8 cellular contexts compared by ENCODE assay signal in the genomic region with DNA sequence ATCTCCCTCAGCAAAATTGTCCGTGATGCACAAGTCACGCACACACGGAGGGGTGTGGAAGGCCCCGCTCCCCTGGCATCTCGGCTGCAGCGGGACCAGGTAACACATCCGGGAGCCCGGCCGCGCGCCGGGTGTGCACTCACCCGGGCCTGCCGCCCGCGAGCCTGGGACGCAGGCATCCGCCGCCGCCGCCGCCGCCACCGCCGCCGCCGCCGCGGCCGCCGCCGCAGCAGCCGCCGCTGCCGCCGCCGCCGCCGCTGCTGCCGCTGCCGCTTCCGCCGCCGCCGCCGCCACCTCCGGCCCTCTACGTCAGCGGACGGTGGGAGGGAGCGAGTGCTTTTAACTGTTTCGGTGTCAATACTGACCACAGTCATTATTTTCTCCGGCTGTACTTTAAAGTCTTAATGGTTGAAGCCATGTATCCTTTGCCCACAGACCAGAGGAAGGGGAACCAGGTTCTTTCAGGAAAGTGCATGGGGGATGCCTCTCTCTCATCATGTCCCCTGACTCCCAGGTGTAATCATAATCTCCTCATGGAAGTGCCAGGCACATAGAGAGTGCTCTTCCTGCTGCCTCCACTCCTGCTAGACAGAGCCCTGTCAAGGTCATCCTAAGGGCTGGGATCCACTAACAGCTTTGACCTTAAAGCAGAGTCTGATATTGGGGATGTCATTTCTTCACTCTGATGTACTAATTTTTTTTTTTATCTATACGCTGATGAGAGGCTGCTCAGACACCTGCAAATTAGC. TPM values are rescaled to one million over a fixed set of nuclear protein-coding genes. Genes with fewer than 3 reads are reported as not detected.
A peak's percentile ranks its signal among the peaks of the same experiment; 100 is the strongest.
DNase-seq lines count a peak whose midpoint lies in the region; ATAC-seq, FAIRE-seq and TF ChIP-seq lines count a peak whose summit lies in the region.

No MANE protein-coding gene starts in this region.

- H3K79me2 ChIP-seq in K562 (ENCODE audit: control insufficient read depth, insufficient read depth, low read length): no peaks in the 10 kb centered on the region

- TF ChIP-seq POLR2A in K562 (conservative IDR thresholded peaks at IDR 0.05) (no peak), erythroblast (IDR thresholded peaks at IDR 0.05; ENCODE audit: low read length) (no peak)

- TF ChIP-seq CTCF in K562 (IDR thresholded peaks at IDR 0.05 in 2 of 3, conservative IDR thresholded peaks at IDR 0.05 in 1 of 3; ENCODE audit: insufficient read depth in 2 of 3, low read depth in 1 of 3, low read length in 3 of 3): no peak

- 4% methylated on average over 5 of the region's 54 CpGs for WGBS in K562 (ENCODE audit: insufficient coverage, low coverage, missing lambda C conversion rate)

- BruUV-seq in K562 (replicated peaks; lab: Mats Ljungman, UMichigan): no TSS peak

- H3K9me3 ChIP-seq in SK-N-MC (ENCODE audit: low read depth, low read length) (no peaks in the 10 kb centered on the region), K562 (replicated peaks; ENCODE audit: control insufficient read depth, insufficient read depth, low read depth, low read length) (no peaks in the 10 kb centered on the region)

- in situ Hi-C loops in K562 (cut with MboI): no loop called here

- H3K27ac ChIP-seq in SK-N-MC (no peak overlapping the region), K562 (ENCODE audit: extremely low read depth, low read depth, low read length) (no peak overlapping the region)

- H3K4me1 ChIP-seq in K562 (replicated peaks in 1 of 2; ENCODE audit: control insufficient read depth in 2 of 2, insufficient read depth in 2 of 2, low read length in 2 of 2): peaks cover 0 to 4% of the 10 kb centered on the region in 2 experiments; a peak in 2 of 5 replicates

- no peak for FAIRE-seq in K562 (lab: Jason Lieb, UNC)

- intact Hi-C loops in K562 (cut with micrococcal nuclease): no loop called here

- CTCF ChIA-PET in K562 (lab: Yijun Ruan, JAX; ENCODE audit: low intra/inter-chr PET ratio): no interaction called here

- 0 out of 2 replicates have a peak overlapping the region, but pooled peaks have one; percentile 9 for H2AFZ ChIP-seq in K562 (ENCODE audit: low read depth, low read length)

- POLR2A ChIA-PET in K562 (lab: Yijun Ruan, JAX): no interaction called here

- H3K4me2 ChIP-seq in K562 (ENCODE audit: insufficient read depth, low read length): peak overlapping the region; percentile 66

- peak; percentile 1 for DNase-seq in A172 (ENCODE audit: low spot score)
- DNase-seq in SK-N-MC (ENCODE audit: low read depth, low spot score): no peak
- peak in 1 of 4 experiments; percentile 4 for DNase-seq in K562 (ENCODE audit: extremely low read depth in 1 of 4, low spot score in 3 of 4)
- DNase-seq in inferior parietal cortex (ENCODE audit: extremely low spot score): peak; percentile 2
- DNase-seq in stimulated activated CD4-positive, alpha-beta T cell treated with anti-CD3 and anti-CD28 coated beads, Interleukin-12 subunit alpha, Interleukin-12 subunit beta, amount 100 ng/mL, for 4 hours: peak; percentile 42
- DNase-seq in erythroblast (lab: John Stamatoyannopoulos, UW): no peak

- no peaks in the 10 kb centered on the region for H3K9me1 ChIP-seq in K562 (ENCODE audit: control insufficient read depth, insufficient read depth, low read length)

- H4K20me1 ChIP-seq in K562 (replicated peaks; ENCODE audit: control insufficient read depth, insufficient read depth, low read length): no peaks in the 10 kb centered on the region

- TF ChIP-seq RAD21 in K562 (CRISPR knock-in tag; conservative IDR thresholded peaks at IDR 0.05 in 1 of 2, IDR thresholded peaks at IDR 0.05 in 1 of 2): no peak

- H3K27me3 ChIP-seq in K562 (ENCODE audit: control insufficient read depth in 2 of 2, insufficient read depth in 2 of 2, low read length in 2 of 2): no peaks in the 10 kb centered on the region

- TF ChIP-seq EP300 in K562 (IDR thresholded peaks at IDR 0.05; ENCODE audit: low read length): no peak

- H3K36me3 ChIP-seq in SK-N-MC (ENCODE audit: insufficient read depth, low read length) (no peaks in the 10 kb centered on the region), K562 (ENCODE audit: control insufficient read depth, insufficient read depth, low read length) (no peaks in the 10 kb centered on the region)

- ATAC-seq in GM18511 (IDR thresholded peaks at IDR 0.05; ENCODE audit: unreplicated experiment) (peak; percentile 83), HG03135 (IDR thresholded peaks at IDR 0.05; ENCODE audit: unreplicated experiment) (peak; percentile 74), K562 (peak; percentile 45; the same call in 1 of the 3 replicates)

- no peak overlapping the region for H3K9ac ChIP-seq in SK-N-MC (ENCODE audit: insufficient read length)
- no peak overlapping the region for H3K9ac ChIP-seq in K562 (ENCODE audit: insufficient read depth in 1 of 2, low read depth in 2 of 2, low read length in 2 of 2)

- H3K4me3 ChIP-seq in SK-N-MC (peak overlapping the region; percentile 72), K562 (0 out of 2 replicates have a peak overlapping the region, but pooled peaks have one; percentile 15)

TF ChIP-seq in K562, 482 proteins besides CTCF, POLR2A, EP300 and RAD21:
- TF ChIP-seq, protein P1, sequence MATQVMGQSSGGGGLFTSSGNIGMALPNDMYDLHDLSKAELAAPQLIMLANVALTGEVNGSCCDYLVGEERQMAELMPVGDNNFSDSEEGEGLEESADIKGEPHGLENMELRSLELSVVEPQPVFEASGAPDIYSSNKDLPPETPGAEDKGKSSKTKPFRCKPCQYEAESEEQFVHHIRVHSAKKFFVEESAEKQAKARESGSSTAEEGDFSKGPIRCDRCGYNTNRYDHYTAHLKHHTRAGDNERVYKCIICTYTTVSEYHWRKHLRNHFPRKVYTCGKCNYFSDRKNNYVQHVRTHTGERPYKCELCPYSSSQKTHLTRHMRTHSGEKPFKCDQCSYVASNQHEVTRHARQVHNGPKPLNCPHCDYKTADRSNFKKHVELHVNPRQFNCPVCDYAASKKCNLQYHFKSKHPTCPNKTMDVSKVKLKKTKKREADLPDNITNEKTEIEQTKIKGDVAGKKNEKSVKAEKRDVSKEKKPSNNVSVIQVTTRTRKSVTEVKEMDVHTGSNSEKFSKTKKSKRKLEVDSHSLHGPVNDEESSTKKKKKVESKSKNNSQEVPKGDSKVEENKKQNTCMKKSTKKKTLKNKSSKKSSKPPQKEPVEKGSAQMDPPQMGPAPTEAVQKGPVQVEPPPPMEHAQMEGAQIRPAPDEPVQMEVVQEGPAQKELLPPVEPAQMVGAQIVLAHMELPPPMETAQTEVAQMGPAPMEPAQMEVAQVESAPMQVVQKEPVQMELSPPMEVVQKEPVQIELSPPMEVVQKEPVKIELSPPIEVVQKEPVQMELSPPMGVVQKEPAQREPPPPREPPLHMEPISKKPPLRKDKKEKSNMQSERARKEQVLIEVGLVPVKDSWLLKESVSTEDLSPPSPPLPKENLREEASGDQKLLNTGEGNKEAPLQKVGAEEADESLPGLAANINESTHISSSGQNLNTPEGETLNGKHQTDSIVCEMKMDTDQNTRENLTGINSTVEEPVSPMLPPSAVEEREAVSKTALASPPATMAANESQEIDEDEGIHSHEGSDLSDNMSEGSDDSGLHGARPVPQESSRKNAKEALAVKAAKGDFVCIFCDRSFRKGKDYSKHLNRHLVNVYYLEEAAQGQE (CRISPR knock-in tag; IDR thresholded peaks at IDR 0.05; ENCODE audit: low read depth): no peak
- TF ChIP-seq NFE2L1 (tag; IDR thresholded peaks at IDR 0.05; ENCODE audit: borderline replicate concordance, low read depth) (no peak), RB1 (IDR thresholded peaks at IDR 0.05; ENCODE audit: low read depth) (no peak), TAF7 (tag; IDR thresholded peaks at IDR 0.05) (no peak)

RNA-seq across cellular contexts. Expression of a gene that starts 38.0 kb away (rescaled TPM):
- not detected in 2 replicates for total RNA-seq in A172 (2014; rRNA removed; shearing (Covaris generic))
- not detected in 2 replicates for total RNA-seq in K562 (2011; cell fraction: chromatin; rRNA removed; ENCODE audit: low replicate concordance)
- not detected in 2 replicates for total RNA-seq in K562 (2011; cell fraction: nucleolus; rRNA removed)
- total RNA-seq in K562 (2011; cell fraction: nucleoplasm; rRNA removed): not detected in 2 replicates
- total RNA-seq in K562 (2014; rRNA removed): not detected in 2 replicates
- not detected in 2 replicates for total RNA-seq in K562 (2014; rRNA removed; fragmentation: Illumina TruSeq; extraction: Trizol)
- 0.08 TPM in 1 of 2 replicates, not detected in the other for total RNA-seq in K562 (2015; rRNA removed; fragmentation: Illumina TruSeq; extraction: Trizol)
- not detected in 2 replicates for total RNA-seq in K562 (2021)
- not detected in 2 replicates for polyA plus RNA-seq in K562 (2011; rRNA removed)
- polyA plus RNA-seq in K562 (2011; cell fraction: cytosol; rRNA removed): not detected in 2 replicates
- polyA plus RNA-seq in K562 (2011; cell fraction: nucleus; rRNA removed): not detected in 2 replicates
- not detected in 2 replicates for polyA plus RNA-seq in K562 (2012)
- polyA plus RNA-seq in K562 (2014; fragmentation: Illumina TruSeq; extraction: Trizol): not detected in 2 replicates
- under 1 TPM in 1 of 2 experiments, not detected in 1; 0.03 TPM for polyA plus RNA-seq in K562 (2014; fragmentation: Nextera tagmentation; extraction: Ambion mirVana)
- 0.07 TPM in 1 of 2 replicates, not detected in the other for polyA plus RNA-seq in K562 (2014; rRNA removed)
- polyA minus RNA-seq in K562 (2011; rRNA and poly(A)+ RNA removed): not detected in 2 replicates
- not detected in 2 replicates for polyA minus RNA-seq in K562 (2011; cell fraction: cytosol; rRNA and poly(A)+ RNA removed)
- not detected in 2 replicates for polyA minus RNA-seq in K562 (2011; cell fraction: nucleus; rRNA and poly(A)+ RNA removed)

Comparison
In these comparisons a context has a peak if more than half of its experiments do, and no peak if none do; other contexts are left out.
1. DNase-seq: peak in A172 (single experiment), inferior parietal cortex (single experiment) and stimulated activated CD4-positive, alpha-beta T cell treated with anti-CD3 and anti-CD28 coated beads, Interleukin-12 subunit alpha, Interleukin-12 subunit beta, amount 100 ng/mL, for 4 hours (single experiment); none in SK-N-MC (single experiment) and erythroblast (0 of 2).
2. Peak in every context shown above with its lines, with median percentiles within 50 percentile points of each other: ATAC-seq.